Comparison of ENCODE assay signal across 27 cellular contexts in the genomic region with DNA sequence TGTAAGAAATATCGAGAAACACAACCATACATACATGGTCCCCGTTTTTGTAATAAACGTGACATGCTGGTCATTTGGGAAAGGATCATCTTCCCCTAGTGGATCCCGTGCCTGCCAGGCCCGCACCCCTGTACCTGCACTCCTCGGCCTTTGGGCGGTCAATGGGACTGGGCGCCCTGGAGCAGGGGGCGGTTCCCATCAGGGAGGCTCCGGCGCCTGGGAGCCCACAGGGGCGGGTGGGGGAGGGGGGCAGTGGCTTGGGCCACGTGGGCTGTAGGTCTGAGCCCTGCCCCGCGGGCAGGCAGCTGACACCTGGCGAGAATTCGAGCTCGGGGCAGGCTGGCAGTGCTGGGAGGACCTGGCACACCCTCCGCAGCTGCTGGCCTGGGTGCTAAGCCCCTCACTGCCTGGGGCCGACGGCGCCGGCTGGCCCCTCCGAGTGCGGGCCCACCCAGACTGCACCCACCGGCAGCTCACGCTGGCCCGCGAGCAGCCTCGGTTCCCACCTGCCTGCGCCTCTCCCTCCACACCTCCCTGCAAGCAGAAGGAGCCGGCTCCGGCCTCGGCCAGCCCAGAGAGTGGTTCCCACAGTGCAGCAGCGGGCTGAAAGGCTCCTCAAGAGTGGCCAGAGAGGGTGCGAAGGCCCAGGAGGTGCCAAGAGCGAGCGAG.
DNase-seq lines count a peak whose midpoint lies in the region; ATAC-seq and TF ChIP-seq lines count a peak whose summit lies in the region.
"Had no signal": no experiment of that assay in that cellular context is flagged by ENCODE, and none has a peak within 500 bp of the region (broad histone marks: within the 10 kb centered on the region; RNA-seq: fewer than 3 reads in every experiment).

No MANE protein-coding gene starts in this region.

- H3K27me3 Mint-ChIP-seq in natural killer cell (ENCODE audit: low read depth in 2 of 2): no peaks in the 10 kb centered on the region
- H3K27me3 Mint-ChIP-seq: activated CD4-positive, alpha-beta memory T cell treated with anti-CD3 and anti-CD28 coated beads for 36 hours; CD8-positive, alpha-beta memory T cell; central memory CD8-positive, alpha-beta T cell; naive B cell had no signal

- no peaks in the 10 kb centered on the region for H3K4me1 Mint-ChIP-seq in natural killer cell
- H3K4me1 Mint-ChIP-seq: CD8-positive, alpha-beta memory T cell; central memory CD8-positive, alpha-beta T cell; endodermal cell; mesothelial cell of epicardium; naive B cell had no signal

- 94% methylated on average over 38 of the region's 38 CpGs for WGBS in right cardiac atrium

- H3K9me3 ChIP-seq in right cardiac atrium (ENCODE audit: control insufficient read depth, low read length) (no peaks in the 10 kb centered on the region), left ventricle myocardium inferior (replicated peaks) (peaks cover 10% of the 10 kb centered on the region)

- H3K27me3 ChIP-seq in right cardiac atrium (ENCODE audit: control insufficient read depth, insufficient read depth) (no peaks in the 10 kb centered on the region), left ventricle myocardium inferior (ENCODE audit: low read depth) (no peaks in the 10 kb centered on the region)

- no peak overlapping the region for H3K4me3 Mint-ChIP-seq in natural killer cell
- H3K4me3 Mint-ChIP-seq: activated CD4-positive, alpha-beta memory T cell treated with anti-CD3 and anti-CD28 coated beads for 36 hours; activated naive CD4-positive, alpha-beta T cell treated with anti-CD3 and anti-CD28 coated beads for 36 hours; activated T-cell treated with anti-CD3 and anti-CD28 coated beads, Interleukin-2, amount 50 U/mL, for 72 hours; CD8-positive, alpha-beta memory T cell; central memory CD8-positive, alpha-beta T cell; endodermal cell; mesothelial cell of epicardium; naive B cell had no signal

- H3K4me3 ChIP-seq in right cardiac atrium (ENCODE audit: low read length): no peak overlapping the region
- H3K4me3 ChIP-seq in left ventricle myocardium inferior: no peak overlapping the region
- H3K4me3 ChIP-seq in LNCaP clone FGC (ENCODE audit: low read depth, low read length): no peak overlapping the region
- H3K4me3 ChIP-seq: skin epidermis had no signal

- H3K9me3 Mint-ChIP-seq in natural killer cell: peaks cover 8 to 22% of the 10 kb centered on the region in 2 donors
- H3K9me3 Mint-ChIP-seq: central memory CD8-positive, alpha-beta T cell had no signal

- intact Hi-C loops in right cardiac atrium (cut with DNase I) (no loop called here), left ventricle myocardium inferior (cut with micrococcal nuclease) (no loop called here), natural killer cell (cut with micrococcal nuclease) (no loop called here)

- no peak for ATAC-seq in right cardiac atrium
- ATAC-seq in natural killer cell: no peak
- no peak for ATAC-seq in GM19395 (IDR thresholded peaks at IDR 0.05; ENCODE audit: unreplicated experiment)
- ATAC-seq: activated T-cell treated with anti-CD3 and anti-CD28 coated beads, Interleukin-2, amount 50 U/mL, for 72 hours; esophagus mucosa; Panc1 had no signal

- H3K4me1 ChIP-seq in right cardiac atrium (ENCODE audit: control insufficient read depth, insufficient read depth, low read length): no peaks in the 10 kb centered on the region
- H3K4me1 ChIP-seq in left ventricle myocardium inferior: no peaks in the 10 kb centered on the region

- peaks cover 14% of the 10 kb centered on the region for H3K36me3 Mint-ChIP-seq in natural killer cell
- H3K36me3 Mint-ChIP-seq: activated CD4-positive, alpha-beta memory T cell treated with anti-CD3 and anti-CD28 coated beads for 36 hours; CD8-positive, alpha-beta memory T cell; mesothelial cell of epicardium; naive B cell had no signal

- peak; percentile 2 to 47 (median 29) for DNase-seq in right cardiac atrium
- DNase-seq in left ventricle myocardium inferior: no peak
- no peak for DNase-seq in LNCaP clone FGC (ENCODE audit: low read depth)
- peak; percentile 13 for DNase-seq in natural killer cell
- no peak for DNase-seq in NCI-H510A (lab: John Stamatoyannopoulos, UW)
- DNase-seq in SKM-1 treated with dmso at 0.1 percent for 144 hours (lab: John Stamatoyannopoulos, UW; ENCODE audit: unreplicated experiment): no peak
- DNase-seq: activated CD4-positive, alpha-beta memory T cell treated with anti-CD3 and anti-CD28 coated beads for 36 hours; activated naive CD4-positive, alpha-beta T cell treated with anti-CD3 and anti-CD28 coated beads for 36 hours; activated T-cell treated with anti-CD3 and anti-CD28 coated beads, Interleukin-2, amount 50 U/mL, for 72 hours; CD8-positive, alpha-beta memory T cell; DMS 273 treated with DMSO at 0.1 percent for 48 hours; EL; endodermal cell; glutamatergic neuron; naive B cell; NCI-H1417; NCI-H2081; NCI-H526; SIG-M5; stimulated activated naive CD4-positive, alpha-beta T cell treated with Interleukin-2 at 50 U/mL for 16 hours had no signal

- H3K27ac Mint-ChIP-seq in natural killer cell: no peak overlapping the region
- H3K27ac Mint-ChIP-seq: activated CD4-positive, alpha-beta memory T cell treated with anti-CD3 and anti-CD28 coated beads for 36 hours; activated naive CD4-positive, alpha-beta T cell treated with anti-CD3 and anti-CD28 coated beads for 36 hours; activated T-cell treated with anti-CD3 and anti-CD28 coated beads, Interleukin-2, amount 50 U/mL, for 72 hours; CD8-positive, alpha-beta memory T cell; endodermal cell; mesothelial cell of epicardium; naive B cell had no signal

- H3K36me3 ChIP-seq in left ventricle myocardium inferior: no peaks in the 10 kb centered on the region

- no peak overlapping the region for H3K27ac ChIP-seq in right cardiac atrium (ENCODE audit: low read length)
- no peak overlapping the region for H3K27ac ChIP-seq in left ventricle myocardium inferior (replicated peaks)
- H3K27ac ChIP-seq: KMS-11, skin epidermis had no signal

- no peak for TF ChIP-seq CTCF in left ventricle myocardium inferior (IDR thresholded peaks at IDR 0.05; ENCODE audit: borderline replicate concordance)
- peak; percentile 43 for TF ChIP-seq CTCF in LNCaP clone FGC (IDR thresholded peaks at IDR 0.05; ENCODE audit: control insufficient read depth, extremely low read depth, insufficient read depth)
- TF ChIP-seq CTCF in natural killer cell (IDR thresholded peaks at IDR 0.05): no peak

Comparison
In these comparisons a context has a peak if more than half of its experiments do, and no peak if none do; other contexts are left out.
1. DNase-seq: peak in right cardiac atrium (3 of 3) and natural killer cell (single experiment); none in left ventricle myocardium inferior (single experiment), LNCaP clone FGC (single experiment), NCI-H510A (single experiment) and SKM-1 treated with dmso at 0.1 percent for 144 hours (single experiment).